Comparison of ENCODE assay signal across 14 cellular contexts in genomic region chr1:8825985-8826481, GRCh38. TPM values are rescaled to one million over a fixed set of nuclear protein-coding genes. Genes with fewer than 3 reads are reported as not detected.
DNase-seq lines count a peak whose midpoint lies in the region; ATAC-seq and TF ChIP-seq lines count a peak whose summit lies in the region.
"Had no signal": no experiment of that assay in that cellular context is flagged by ENCODE, and none has a peak within 500 bp of the region (broad histone marks: within the 10 kb centered on the region; RNA-seq: fewer than 3 reads in every experiment).

No MANE protein-coding gene starts in this region.

- peak overlapping the region; percentile 44; the same call in 1 of the 2 replicates for H3K23ac ChIP-seq in IMR-90 (ENCODE audit: low read depth, low read length)

- no peak for TF ChIP-seq RAD21 in IMR-90 (IDR thresholded peaks at IDR 0.05; ENCODE audit: low read length)

- whole genome bisulfite sequencing in IMR-90 (ENCODE audit: extremely low coverage in 2 of 2, insufficient read length in 1 of 2), 2 experiments = 67% methylated on average over 5 of the region's 10 CpGs; no CpG with 5 or more reads in 1 of the 2 experiments

- no peaks in the 10 kb centered on the region for H3K79me1 ChIP-seq in IMR-90 (ENCODE audit: low read depth in 1 of 2, low read length in 2 of 2)

- ATAC-seq in IMR-90 (ENCODE audit: low read depth) = peak; percentile 19
- ATAC-seq in HG02970 (IDR thresholded peaks at IDR 0.05; ENCODE audit: low FRiP score, unreplicated experiment) = no peak
- ATAC-seq in GM18517 (IDR thresholded peaks at IDR 0.05; ENCODE audit: unreplicated experiment) = no peak

- H2BK120ac ChIP-seq in IMR-90 (ENCODE audit: low read depth, low read length) = peak overlapping the region; percentile 61

- 0 out of 2 replicates have a peak overlapping the region, but pooled peaks have one; percentile 66 for H2AK5ac ChIP-seq in IMR-90 (ENCODE audit: low read depth, low read length)

- H3K4me3 ChIP-seq in IMR-90 (ENCODE audit: insufficient read depth, low read depth, low read length) = no peak overlapping the region
- H3K4me3 ChIP-seq in fibroblast of lung (replicated peaks in 1 of 4; ENCODE audit: control extremely low read depth in 1 of 4, insufficient read depth in 1 of 4, low read depth in 3 of 4, low read length in 4 of 4) = no peak overlapping the region
- H3K4me3 ChIP-seq: transverse colon had no signal

- H2BK5ac ChIP-seq in IMR-90 (ENCODE audit: low read depth, low read length, poor library complexity, severe bottlenecking) = no peak overlapping the region

- H2BK15ac ChIP-seq in IMR-90 (ENCODE audit: low read depth, low read length) = 0 out of 3 replicates have a peak overlapping the region, but pooled peaks have one; percentile 58

- no peaks in the 10 kb centered on the region for H3K27me3 ChIP-seq in IMR-90 (ENCODE audit: control insufficient read depth, insufficient read depth, low read length)
- no peaks in the 10 kb centered on the region for H3K27me3 ChIP-seq in fibroblast of lung (ENCODE audit: control insufficient read depth, insufficient read depth, low read length)
- H3K27me3 ChIP-seq: transverse colon had no signal

- no peak overlapping the region for H2BK20ac ChIP-seq in IMR-90 (ENCODE audit: low read depth, low read length)

- H3K18ac ChIP-seq in IMR-90 (ENCODE audit: low read depth, low read length) = no peak overlapping the region

- no peak for TF ChIP-seq POLR2A in IMR-90 (IDR thresholded peaks at IDR 0.05; ENCODE audit: low read depth, low read length)

- H2AK9ac ChIP-seq in IMR-90 (replicated peaks; ENCODE audit: low read depth, low read length, poor library complexity) = peak overlapping the region; percentile 68

- peak overlapping the region; percentile 73 for H2AFZ ChIP-seq in IMR-90 (replicated peaks; ENCODE audit: low read length, poor library complexity)
- H2AFZ ChIP-seq in fibroblast of lung (ENCODE audit: low read length) = no peak overlapping the region

- H4K91ac ChIP-seq in IMR-90 (ENCODE audit: insufficient read depth, low read depth, low read length) = no peak overlapping the region

- CTCF ChIA-PET in IMR-90 (lab: Yijun Ruan, JAX) = interaction anchor here (0.6 kb wide), 1 partner anchor 25 kb away, joined by 3 read pairs; no protein-coding TSS in a partner anchor

- H3K9me1 ChIP-seq in IMR-90 (ENCODE audit: insufficient read depth, low read length) = no peaks in the 10 kb centered on the region

- in situ Hi-C loops in IMR-90 (cut with MboI; ENCODE audit: low sequenced_read_pairs) = no loop called here

- peak overlapping the region; percentile 71; the same call in 1 of the 2 replicates for H3K14ac ChIP-seq in IMR-90 (replicated peaks; ENCODE audit: low read depth, low read length)

- H4K20me1 ChIP-seq in IMR-90 (ENCODE audit: insufficient read depth, low read length) (no peaks in the 10 kb centered on the region), fibroblast of lung (ENCODE audit: control insufficient read depth, extremely low read depth, insufficient read depth, low read length) (no peaks in the 10 kb centered on the region)

- no peak overlapping the region for H3K56ac ChIP-seq in IMR-90 (ENCODE audit: extremely low read depth, insufficient read depth, low read length)

- H4K5ac ChIP-seq in IMR-90 (ENCODE audit: low read depth, low read length) = no peak overlapping the region; the same call in 1 of the 2 replicates

- H3K9me3 ChIP-seq in IMR-90 (ENCODE audit: control insufficient read depth, insufficient read depth, low read length) (no peaks in the 10 kb centered on the region), fibroblast of lung (ENCODE audit: control insufficient read depth, insufficient read depth, low read depth, low read length) (no peaks in the 10 kb centered on the region)
- H3K9me3 ChIP-seq: transverse colon had no signal

- dilution Hi-C loops in IMR-90 (cut with HindIII; ENCODE audit: low sequenced_read_pairs, unreplicated experiment) = no loop called here

- intact Hi-C loops in IMR-90 (cut with micrococcal nuclease) = no loop called here

- POLR2A ChIA-PET in IMR-90 (lab: Charles Lee; ENCODE audit: unreplicated experiment) = no interaction called here

- H3K36me3 ChIP-seq in IMR-90 (ENCODE audit: control insufficient read depth, insufficient read depth, low read length) = no peaks in the 10 kb centered on the region
- H3K36me3 ChIP-seq in fibroblast of lung (ENCODE audit: control insufficient read depth, insufficient read depth, low read length) = no peaks in the 10 kb centered on the region
- H3K36me3 ChIP-seq: transverse colon had no signal

- DNase-seq in AG20443 (ENCODE audit: low spot score) (peak; percentile 90), IMR-90 (peak; percentile 63), fibroblast of lung (ENCODE audit: low read depth in 2 of 2) (peak; percentile 39 to 91), myocyte (ENCODE audit: low read depth) (peak; percentile 87), SK-N-DZ (ENCODE audit: low spot score) (no peak), GOT3 (lab: John Stamatoyannopoulos, UW) (no peak)
- DNase-seq: activated B cell treated with CpG ODN at 0.5 μM for 24 hours, activated gamma-delta T cell, NCI-H2081, OCI-M1, transverse colon had no signal

- H3K4me1 ChIP-seq in IMR-90 (ENCODE audit: control insufficient read depth, insufficient read depth, low read length) = peaks cover 8% of the 10 kb centered on the region
- no peaks in the 10 kb centered on the region for H3K4me1 ChIP-seq in fibroblast of lung (ENCODE audit: control insufficient read depth, extremely low read depth, insufficient read depth, low read length)

- no peak for TF ChIP-seq CTCF in IMR-90 (conservative IDR thresholded peaks at IDR 0.05; ENCODE audit: low read depth, low read length)
- no peak for TF ChIP-seq CTCF in fibroblast of lung (conservative IDR thresholded peaks at IDR 0.05 in 1 of 2, IDR thresholded peaks at IDR 0.05 in 1 of 2; ENCODE audit: low read depth in 1 of 2, low read length in 2 of 2)

- no peaks in the 10 kb centered on the region for H3K79me2 ChIP-seq in fibroblast of lung (ENCODE audit: control insufficient read depth, insufficient read depth, low read length)

- H3K9ac ChIP-seq in IMR-90 (ENCODE audit: low read depth, low read length) = no peak overlapping the region
- no peak overlapping the region for H3K9ac ChIP-seq in fibroblast of lung (ENCODE audit: insufficient read depth, low read length)

- H3K27ac ChIP-seq in IMR-90 (ENCODE audit: insufficient read depth, low read length) = no peak overlapping the region
- no peak overlapping the region for H3K27ac ChIP-seq in fibroblast of lung (ENCODE audit: insufficient read depth, low read length)
- H3K27ac ChIP-seq: C4-2B, transverse colon had no signal

- peak overlapping the region in 1 of 2 experiments; percentile 58; a peak in 2 of 4 replicates for H4K8ac ChIP-seq in IMR-90 (ENCODE audit: low read depth in 2 of 2, low read length in 2 of 2)

- H3K4me2 ChIP-seq in IMR-90 (ENCODE audit: low read depth, low read length) = no peak overlapping the region
- no peak overlapping the region for H3K4me2 ChIP-seq in fibroblast of lung (ENCODE audit: extremely low read depth, insufficient read depth, low read length)

- BruUV-seq in IMR-90 (replicated peaks; lab: Mats Ljungman, UMichigan) = no TSS peak

- peak overlapping the region; percentile 40 for H3K4ac ChIP-seq in IMR-90 (ENCODE audit: low read depth, low read length)

TF ChIP-seq in IMR-90, 13 proteins besides CTCF, POLR2A, EP300 and RAD21 (continues in another document):
- no peak for TF ChIP-seq RFX5 (IDR thresholded peaks at IDR 0.05; ENCODE audit: low read depth, low read length)
- TF ChIP-seq CEBPB (IDR thresholded peaks at IDR 0.05; ENCODE audit: low read depth, low read length) = no peak
- no peak for TF ChIP-seq CHD1 (IDR thresholded peaks at IDR 0.05; ENCODE audit: low read depth, low read length)
- TF ChIP-seq BHLHE40 (IDR thresholded peaks at IDR 0.05; ENCODE audit: low read depth, low read length) = no peak
- no peak for TF ChIP-seq NFE2L2 (IDR thresholded peaks at IDR 0.05; ENCODE audit: low read depth, low read length)
- no peak for TF ChIP-seq MAZ (IDR thresholded peaks at IDR 0.05; ENCODE audit: borderline replicate concordance, low read depth, low read length)
- TF ChIP-seq USF2 (IDR thresholded peaks at IDR 0.05; ENCODE audit: low read depth, low read length) = no peak

RNA-seq across cellular contexts. Expression of gene RERE, which starts 8.6 kb away (rescaled TPM):
- total RNA-seq in IMR-90 (2012; rRNA removed) (11.5 and 15.8 TPM in 2 replicates), fibroblast of lung (45.7 and 51.0 TPM in 2 replicates), myocyte (17.4 and 25.2 TPM in 2 replicates)
- polyA plus RNA-seq in IMR-90 (2012; rRNA removed) (13.5 and 25.1 TPM in 2 replicates), fibroblast of lung (3.7 and 5.8 TPM in 2 replicates)
- 7.6 and 12.1 TPM in 2 replicates for polyA plus RNA-seq in IMR-90 (2012; cell fraction: cytosol; rRNA removed)
- polyA plus RNA-seq in IMR-90 (2012; cell fraction: nucleus; rRNA removed; ENCODE audit: low replicate concordance) = 27.4 and 39.6 TPM in 2 replicates
- polyA plus RNA-seq in fibroblast of lung (2012) = 39.9 and 56.9 TPM in 2 replicates
- polyA minus RNA-seq in fibroblast of lung (ENCODE audit: low replicate concordance) = 79.4 and 89.4 TPM in 2 replicates
- 37.4 TPM for polyA plus RNA-seq in myocyte (2012)
- 13.9 and 17.0 TPM in 2 replicates for polyA plus RNA-seq in SK-N-DZ (2014; cell fraction: cytosol; rRNA removed)
- polyA plus RNA-seq in SK-N-DZ (2014; cell fraction: nucleus; rRNA removed) = 14.2 and 33.7 TPM in 2 replicates

RNA-seq across cellular contexts. Expression of gene ENO1, which starts 52.5 kb away (rescaled TPM):
- 2,952 and 3,643 TPM in 2 replicates for total RNA-seq in IMR-90 (2012; rRNA removed)
- 2,094 and 2,125 TPM in 2 replicates for polyA plus RNA-seq in IMR-90 (2012; rRNA removed)
- 1,308 and 1,582 TPM in 2 replicates for polyA plus RNA-seq in IMR-90 (2012; cell fraction: cytosol; rRNA removed)
- 1,133 and 1,170 TPM in 2 replicates for polyA plus RNA-seq in IMR-90 (2012; cell fraction: nucleus; rRNA removed; ENCODE audit: low replicate concordance)
- total RNA-seq in fibroblast of lung = 963 and 971 TPM in 2 replicates
- 1,177 and 1,629 TPM in 2 replicates for polyA plus RNA-seq in fibroblast of lung
- 1,392 and 2,021 TPM in 2 replicates for polyA plus RNA-seq in fibroblast of lung (2012)
- 1,769 and 2,224 TPM in 2 replicates for polyA minus RNA-seq in fibroblast of lung (ENCODE audit: low replicate concordance)
- 277 and 351 TPM in 2 replicates for total RNA-seq in myocyte
- 1,339 TPM for polyA plus RNA-seq in myocyte (2012)
- polyA plus RNA-seq in SK-N-DZ (2014; cell fraction: cytosol; rRNA removed) = 1,135 and 1,190 TPM in 2 replicates
- polyA plus RNA-seq in SK-N-DZ (2014; cell fraction: nucleus; rRNA removed) = 497 and 567 TPM in 2 replicates

Comparison
In these comparisons a context has a peak if more than half of its experiments do, and no peak if none do; other contexts are left out.
1. DNase-seq: peak in AG20443 (single experiment), IMR-90 (single experiment), fibroblast of lung (2 of 2) and myocyte (single experiment); none in SK-N-DZ (single experiment) and GOT3 (single experiment).